Comparison of ENCODE assay signal across 1 cellular context in genomic region chr1:241519308-241520079, GRCh38.
A peak's percentile ranks its signal among the peaks of the same experiment; 100 is the strongest.
TF ChIP-seq lines count a peak whose summit lies in the region.

Gene FH, minus strand, starts transcription at chr1:241519755. Its CDS starts 33 bp downstream, at chr1:241519722.

TF ChIP-seq in HepG2, 621 proteins besides CTCF, POLR2A, EP300 and RAD21 (continued from another document):
- TF ChIP-seq RARA (CRISPR knock-in tag; IDR thresholded peaks at IDR 0.05) = peak; percentile 39; the same call in 1 of the 2 replicates
- no peak for TF ChIP-seq BRD4 (CRISPR knock-in tag; IDR thresholded peaks at IDR 0.05)
- TF ChIP-seq ZNF382 (CRISPR knock-in tag; IDR thresholded peaks at IDR 0.05; ENCODE audit: borderline replicate concordance) = no peak
- TF ChIP-seq DZIP1 (CRISPR knock-in tag; IDR thresholded peaks at IDR 0.05) = peak; percentile 85; the same call in 1 of the 2 replicates
- TF ChIP-seq MIXL1 (CRISPR knock-in tag; IDR thresholded peaks at IDR 0.05) = no peak; the same call in 1 of the 2 replicates
- no peak for TF ChIP-seq SMAD1 (CRISPR knock-in tag; IDR thresholded peaks at IDR 0.05; ENCODE audit: borderline replicate concordance, low read depth)
- TF ChIP-seq THAP9 (CRISPR knock-in tag; IDR thresholded peaks at IDR 0.05; ENCODE audit: borderline replicate concordance) = no peak; the same call in 1 of the 2 replicates
- TF ChIP-seq ZBTB7A (CRISPR knock-in tag; IDR thresholded peaks at IDR 0.05) = no peak
- no peak for TF ChIP-seq MED8 (CRISPR knock-in tag; IDR thresholded peaks at IDR 0.05; ENCODE audit: insufficient replicate concordance)
- no peak for TF ChIP-seq ZKSCAN5 (CRISPR knock-in tag; IDR thresholded peaks at IDR 0.05)
- TF ChIP-seq ZNF44 (CRISPR knock-in tag; IDR thresholded peaks at IDR 0.05) = no peak
- no peak for TF ChIP-seq TBP (CRISPR knock-in tag; IDR thresholded peaks at IDR 0.05)
- no peak for TF ChIP-seq SMAD9 (CRISPR knock-in tag; IDR thresholded peaks at IDR 0.05)
- no peak for TF ChIP-seq RFX5 (IDR thresholded peaks at IDR 0.05; ENCODE audit: low read depth, low read length)
- TF ChIP-seq JUNB (CRISPR knock-in tag; IDR thresholded peaks at IDR 0.05; ENCODE audit: borderline replicate concordance) = no peak
- no peak; the same call in 1 of the 2 replicates for TF ChIP-seq ARID5B (CRISPR knock-in tag; IDR thresholded peaks at IDR 0.05)
- peak; percentile 60; the same call in 1 of the 2 replicates for TF ChIP-seq ZNF678 (CRISPR knock-in tag; IDR thresholded peaks at IDR 0.05)
- TF ChIP-seq PRMT3 (CRISPR knock-in tag; IDR thresholded peaks at IDR 0.05; ENCODE audit: borderline replicate concordance, low read depth) = no peak
